Comparison of ENCODE assay signal across 10 cellular contexts in genomic region chr12:79073506-79073905, GRCh38.
"Had no signal": no experiment of that assay in that cellular context is flagged by ENCODE, and none has a peak within 500 bp of the region (broad histone marks: within the 10 kb centered on the region; RNA-seq: fewer than 3 reads in every experiment).

No MANE protein-coding gene starts in this region.

- H3K36me3 ChIP-seq: HAP-1 had no signal

- H3K4me3 Mint-ChIP-seq: GM23338, HFFc6 had no signal

- DNase-seq: HFFc6, Kasumi-1, KG1 had no signal

- H3K4me3 ChIP-seq: GM23338, HAP-1, K562 had no signal

- H3K9me3 Mint-ChIP-seq: GM23338, HFFc6 had no signal

- ATAC-seq: HCT116, K562 had no signal

- H3K27ac Mint-ChIP-seq: HFFc6 had no signal

- H3K4me2 ChIP-seq: GM23338 had no signal

- FAIRE-seq: H1, H54, HTR-8/SVneo, K562 had no signal

- H2AFZ ChIP-seq: GM23338 had no signal

- H3K9me3 ChIP-seq: HAP-1 had no signal
